In genomic region chr16:14284930-14285541, GRCh38 we compare ENCODE assay signal across 9 cellular contexts.
DNase-seq lines count a peak whose midpoint lies in the region; ATAC-seq, FAIRE-seq and TF ChIP-seq lines count a peak whose summit lies in the region.
"Had no signal": no experiment of that assay in that cellular context is flagged by ENCODE, and none has a peak within 500 bp of the region (broad histone marks: within the 10 kb centered on the region; RNA-seq: fewer than 3 reads in every experiment).

No MANE protein-coding gene starts in this region.

- H2AK5ac ChIP-seq in H1 (ENCODE audit: low read depth, low read length) = no peak overlapping the region

- no peak overlapping the region for H3K56ac ChIP-seq in H1 (replicated peaks; ENCODE audit: insufficient read length, low read depth, low read length)

- H2BK15ac ChIP-seq in H1 (ENCODE audit: low read length) = no peak overlapping the region

- no peak for FAIRE-seq in H1 (lab: Jason Lieb, UNC)
- FAIRE-seq: islet of Langerhans had no signal

- H3K4me2 ChIP-seq in H1 (ENCODE audit: insufficient read depth in 1 of 2, low read depth in 2 of 2, low read length in 2 of 2) = peak overlapping the region; percentile 36 to 77

- no peak for TF ChIP-seq EP300 in H1 (IDR thresholded peaks at IDR 0.05; ENCODE audit: borderline replicate concordance in 1 of 2, low read depth in 2 of 2, low read length in 2 of 2)

- peak; percentile 63 for DNase-seq in NCI-H1436 (lab: John Stamatoyannopoulos, UW)
- no peak for DNase-seq in NCI-H1436 treated with DMSO at 0.1 percent for 48 hours (lab: John Stamatoyannopoulos, UW)
- peak; percentile 65 for DNase-seq in HT1080 (ENCODE audit: low read depth)
- no peak for DNase-seq in RWPE2 (ENCODE audit: low spot score)
- no peak for DNase-seq in H1 (ENCODE audit: low read depth in 1 of 2, low spot score in 2 of 2)
- DNase-seq in ecto neural progenitor cell (ENCODE audit: low spot score) = no peak

- no peaks in the 10 kb centered on the region for H3K4me1 ChIP-seq in RWPE2 (ENCODE audit: insufficient read depth, poor library complexity, severe bottlenecking)
- H3K4me1 ChIP-seq in H1 (replicated peaks in 1 of 4; ENCODE audit: control insufficient read depth in 3 of 4, insufficient read depth in 4 of 4, low read length in 3 of 4) = peaks cover 2 to 19% (median 11%) of the 10 kb centered on the region in 4 experiments
- H3K4me1 ChIP-seq in mucosa of rectum (ENCODE audit: control insufficient read depth in 2 of 2, insufficient read depth in 2 of 2, low read length in 2 of 2) = peaks cover 10 to 13% of the 10 kb centered on the region in 2 donors

- H3K18ac ChIP-seq in H1 (ENCODE audit: extremely low read depth, low read length) = peak overlapping the region; percentile 57; the same call in 1 of the 2 replicates

- peak overlapping the region; percentile 35; the same call in 1 of the 2 replicates for H2BK5ac ChIP-seq in H1 (ENCODE audit: low read depth, low read length)

- no peaks in the 10 kb centered on the region for H3K79me1 ChIP-seq in H1 (ENCODE audit: low read depth, low read length)

- no peak overlapping the region for H4K5ac ChIP-seq in H1 (ENCODE audit: insufficient read length, low read depth, low read length)

- no peak overlapping the region for H3K4ac ChIP-seq in H1 (replicated peaks; ENCODE audit: insufficient read length, low read depth, low read length)

- no peak overlapping the region for H2BK12ac ChIP-seq in H1 (ENCODE audit: low read depth, low read length)

- peaks cover 2% of the 10 kb centered on the region for H3K9me3 ChIP-seq in RWPE2 (ENCODE audit: severe bottlenecking)
- H3K9me3 ChIP-seq in H1 (ENCODE audit: insufficient read depth in 2 of 2, low read depth in 1 of 2, low read length in 1 of 2) = no peaks in the 10 kb centered on the region
- H3K9me3 ChIP-seq in mucosa of rectum (ENCODE audit: control insufficient read depth in 2 of 2, low read length in 2 of 2) = peaks cover 4 to 6% of the 10 kb centered on the region in 2 donors

- TF ChIP-seq POLR2A in H1 (IDR thresholded peaks at IDR 0.05; ENCODE audit: control extremely low read depth in 1 of 2, low read depth in 2 of 2, low read length in 2 of 2) = no peak

- peak overlapping the region; percentile 23 for H3K27ac ChIP-seq in RWPE2 (ENCODE audit: poor library complexity, severe bottlenecking)
- H3K27ac ChIP-seq in H1 (ENCODE audit: low read depth, low read length) = no peak overlapping the region
- H3K27ac ChIP-seq in mucosa of rectum (ENCODE audit: low read depth in 2 of 2, low read length in 2 of 2) = peak overlapping the region; percentile 71 to 78

- ATAC-seq in GM21528 (IDR thresholded peaks at IDR 0.05; ENCODE audit: low FRiP score, unreplicated experiment) = peak; percentile 48
- ATAC-seq in RWPE2 (ENCODE audit: low read depth) = peak; percentile 71

- no peak overlapping the region for H3K23ac ChIP-seq in H1 (ENCODE audit: insufficient read length)

- no peaks in the 10 kb centered on the region for H3K79me2 ChIP-seq in H1 (ENCODE audit: control insufficient read depth in 1 of 2, insufficient read depth in 2 of 2, low read length in 2 of 2)

- no peak overlapping the region; the same call in 1 of the 2 replicates for H2BK20ac ChIP-seq in H1 (ENCODE audit: low read length)

- peak overlapping the region in 2 of 4 experiments; percentile 48 to 58; a peak in 3 of 7 replicates for H3K9ac ChIP-seq in H1 (replicated peaks in 1 of 4; ENCODE audit: extremely low read depth in 1 of 4, low read depth in 3 of 4, low read length in 3 of 4)
- H3K9ac ChIP-seq in mucosa of rectum (ENCODE audit: low read depth in 1 of 2, low read length in 2 of 2) = peak overlapping the region; percentile 60 to 75

- H2AFZ ChIP-seq in H1 (ENCODE audit: low read length) = peak overlapping the region; percentile 77; the same call in 1 of the 2 replicates

- H3K27me3 ChIP-seq in RWPE2 (ENCODE audit: insufficient read depth, poor library complexity, severe bottlenecking) (no peaks in the 10 kb centered on the region), H1 (replicated peaks in 1 of 4; ENCODE audit: control insufficient read depth in 3 of 4, extremely low read depth in 1 of 4, insufficient read depth in 3 of 4, low read length in 3 of 4) (no peaks in the 10 kb centered on the region), mucosa of rectum (ENCODE audit: control insufficient read depth in 2 of 2, insufficient read depth in 2 of 2, low read length in 2 of 2) (no peaks in the 10 kb centered on the region)

- no peak overlapping the region for H2BK120ac ChIP-seq in H1 (replicated peaks; ENCODE audit: low read depth, low read length)

- TF ChIP-seq CTCF in RWPE2 (IDR thresholded peaks at IDR 0.05; ENCODE audit: poor library complexity, severe bottlenecking) = peak; percentile 68
- peak in 1 of 3 experiments; percentile 8; a peak in 1 of 4 replicates for TF ChIP-seq CTCF in H1 (IDR thresholded peaks at IDR 0.05; ENCODE audit: control extremely low read depth in 1 of 3, insufficient read depth in 1 of 3, low read depth in 1 of 3, low read length in 3 of 3)

- POLR2A ChIA-PET in H1 (lab: Charles Lee; ENCODE audit: partially characterized antibody) = interaction anchor here (0.9 to 2.5 kb wide), 7 partner anchors 12 to 365 kb away, joined by 3 to 9 read pairs (median 6); partner anchors contain the start of gene ERCC4

- peaks cover 9% of the 10 kb centered on the region; the same call in 1 of the 2 replicates for H3K23me2 ChIP-seq in H1 (ENCODE audit: low read depth, low read length)

- no peaks in the 10 kb centered on the region for H4K20me1 ChIP-seq in H1 (replicated peaks in 1 of 2; ENCODE audit: control insufficient read depth in 1 of 2, insufficient read depth in 2 of 2, low read length in 2 of 2)

- CTCF ChIA-PET in H1 (lab: Charles Lee; ENCODE audit: partially characterized antibody) = interaction anchor here (1.1 to 3.1 kb wide), 9 partner anchors 13 to 578 kb away, joined by 3 to 27 read pairs (median 4); no protein-coding TSS in a partner anchor

- no peaks in the 10 kb centered on the region for H3K36me3 ChIP-seq in RWPE2 (ENCODE audit: low read depth)
- no peaks in the 10 kb centered on the region for H3K36me3 ChIP-seq in H1 (ENCODE audit: control insufficient read depth in 2 of 4, insufficient read depth in 4 of 4, low read length in 3 of 4)
- H3K36me3 ChIP-seq in mucosa of rectum (ENCODE audit: control insufficient read depth in 2 of 2, insufficient read depth in 2 of 2, low read length in 2 of 2) = no peaks in the 10 kb centered on the region

- TF ChIP-seq RAD21 in H1 (IDR thresholded peaks at IDR 0.05 in 1 of 2, conservative IDR thresholded peaks at IDR 0.05 in 1 of 2; ENCODE audit: low read depth in 2 of 2, low read length in 2 of 2) = peak; percentile 34 to 48

- no peak overlapping the region for H4K91ac ChIP-seq in H1 (replicated peaks; ENCODE audit: insufficient read length, low read length)

- H4K8ac ChIP-seq in H1 (ENCODE audit: extremely low read depth, insufficient read depth, low read length) = peak overlapping the region; percentile 41

- WGBS in H1 (ENCODE audit: extremely low coverage in 1 of 2, insufficient coverage in 1 of 2, insufficient read length in 1 of 2, insufficient replicate concordance in 2 of 2, low coverage in 1 of 2, low lambda C conversion rate in 2 of 2, missing lambda C conversion rate in 1 of 2), 2 experiments = 4% methylated on average over 23 of the region's 23 CpGs; no CpG with 5 or more reads in 1 of the 2 experiments

- H3K4me3 ChIP-seq in RWPE2 (ENCODE audit: severe bottlenecking) (peak overlapping the region; percentile 94), H1 (ENCODE audit: extremely low read depth in 1 of 4, insufficient read depth in 2 of 4, low read depth in 3 of 4, low read length in 4 of 4) (peak overlapping the region; percentile 65 to 92 (median 72)), mucosa of rectum (ENCODE audit: low read length in 2 of 2) (peak overlapping the region; percentile 77 to 85)

- no peak overlapping the region for H3K14ac ChIP-seq in H1 (ENCODE audit: insufficient read length)

TF ChIP-seq in H1, 55 proteins besides CTCF, POLR2A, EP300 and RAD21:
- TF ChIP-seq, protein P1, sequence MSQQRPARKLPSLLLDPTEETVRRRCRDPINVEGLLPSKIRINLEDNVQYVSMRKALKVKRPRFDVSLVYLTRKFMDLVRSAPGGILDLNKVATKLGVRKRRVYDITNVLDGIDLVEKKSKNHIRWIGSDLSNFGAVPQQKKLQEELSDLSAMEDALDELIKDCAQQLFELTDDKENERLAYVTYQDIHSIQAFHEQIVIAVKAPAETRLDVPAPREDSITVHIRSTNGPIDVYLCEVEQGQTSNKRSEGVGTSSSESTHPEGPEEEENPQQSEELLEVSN (IDR thresholded peaks at IDR 0.05) = 0 out of 2 replicates have a peak, but pooled peaks have one; percentile 12
- no peak for TF ChIP-seq SP1 (IDR thresholded peaks at IDR 0.05; ENCODE audit: low read depth, low read length)
TF ChIP-seq in H1: peak in this region for 1.

Comparison
In these comparisons a context has a peak if more than half of its experiments do, and no peak if none do; other contexts are left out.
1. DNase-seq: peak in NCI-H1436 (single experiment) and HT1080 (single experiment); none in NCI-H1436 treated with DMSO at 0.1 percent for 48 hours (single experiment), RWPE2 (single experiment), H1 (0 of 2) and ecto neural progenitor cell (single experiment).
2. Peak in every context shown above with its lines, with median percentiles within 50 percentile points of each other: H3K4me3 ChIP-seq.